ENCODE assay signal across 15 cellular contexts in the genomic region with DNA sequence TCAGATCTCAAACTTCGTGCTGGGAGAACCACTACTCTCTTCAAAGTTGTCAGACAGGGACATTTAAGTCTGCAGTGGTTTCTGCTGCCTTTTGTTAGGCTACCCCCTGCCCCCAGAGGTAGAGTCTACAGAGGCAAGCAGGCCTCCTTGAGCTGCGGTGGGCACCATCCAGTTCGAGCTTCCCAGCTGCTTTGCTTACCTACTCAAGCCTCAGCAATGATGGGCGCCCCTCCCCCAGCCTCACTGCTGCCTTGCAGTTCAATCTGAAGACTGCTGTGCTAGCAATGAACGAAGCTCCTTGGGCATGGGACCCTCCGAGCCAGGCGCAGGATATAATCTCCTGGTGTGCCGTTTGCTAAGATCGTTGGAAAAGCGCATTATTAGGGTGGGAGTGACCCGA. TPM values are rescaled to one million over a fixed set of nuclear protein-coding genes. Genes with fewer than 3 reads are reported as not detected.
"Had no signal": no experiment of that assay in that cellular context is flagged by ENCODE, and none has a peak within 500 bp of the region (broad histone marks: within the 10 kb centered on the region; RNA-seq: fewer than 3 reads in every experiment).

No MANE protein-coding gene starts in this region.

RNA-seq across cellular contexts. Expression of a gene that starts 36.2 kb away (rescaled TPM):
- total RNA-seq: kidney epithelial cell; left cardiac atrium; left ventricle myocardium inferior; left ventricle myocardium superior; lower leg skin; lung microvascular endothelial cell; mammary epithelial cell; mesenteric fat pad; mononuclear cell; myocyte; naive thymus-derived CD4-positive, alpha-beta T cell had no signal
- polyA plus RNA-seq: immature natural killer cell; keratinocyte; liver; lung; mammary epithelial cell; naive thymus-derived CD4-positive, alpha-beta T cell had no signal
